Comparison of ENCODE assay signal across 14 cellular contexts in genomic region chr12:47785887-47786661, GRCh38. TPM values are rescaled to one million over a fixed set of nuclear protein-coding genes. Genes with fewer than 3 reads are reported as not detected.
DNase-seq lines count a peak whose midpoint lies in the region; ATAC-seq and TF ChIP-seq lines count a peak whose summit lies in the region.
"Had no signal": no experiment of that assay in that cellular context is flagged by ENCODE, and none has a peak within 500 bp of the region (broad histone marks: within the 10 kb centered on the region; RNA-seq: fewer than 3 reads in every experiment).

No MANE protein-coding gene starts in this region.

- no peaks in the 10 kb centered on the region for H3K9me3 Mint-ChIP-seq in activated CD4-positive, alpha-beta T cell treated with anti-CD3 and anti-CD28 coated beads, Interleukin-2, amount 10 ng/mL, durations not matched to agents 24 days and 14 days
- H3K9me3 Mint-ChIP-seq in activated naive CD8-positive, alpha-beta T cell (ENCODE audit: low read depth), result no peaks in the 10 kb centered on the region
- no peaks in the 10 kb centered on the region for H3K9me3 Mint-ChIP-seq in stimulated activated naive CD8-positive, alpha-beta T cell treated with anti-CD3 and anti-CD28 coated beads, Interleukin-15, Interleukin-2, amounts not matched to agents 100 ng/mL and 50 ng/mL, for 24 hours
- H3K9me3 Mint-ChIP-seq: CD8-positive, alpha-beta memory T cell; T-helper 2 cell treated with Interferon-gamma antibody and Interleukin-4, amounts not matched to agents 5 μg/mL and 100 μg/mL, for 36 hours had no signal

- intact Hi-C loops in activated CD4-positive, alpha-beta T cell treated with anti-CD3 and anti-CD28 coated beads, Interleukin-2, amount 10 ng/mL, durations not matched to agents 24 days and 14 days (cut with micrococcal nuclease), result no loop called here

- H3K9me3 ChIP-seq in right atrium auricular region, result no peaks in the 10 kb centered on the region

- no peaks in the 10 kb centered on the region for H3K27me3 Mint-ChIP-seq in activated CD4-positive, alpha-beta T cell treated with anti-CD3 and anti-CD28 coated beads, Interleukin-2, amount 10 ng/mL, durations not matched to agents 24 days and 14 days
- H3K27me3 Mint-ChIP-seq in activated naive CD8-positive, alpha-beta T cell, result no peaks in the 10 kb centered on the region
- no peaks in the 10 kb centered on the region for H3K27me3 Mint-ChIP-seq in stimulated activated naive CD8-positive, alpha-beta T cell treated with anti-CD3 and anti-CD28 coated beads, Interleukin-15, Interleukin-2, amounts not matched to agents 100 ng/mL and 50 ng/mL, for 24 hours
- H3K27me3 Mint-ChIP-seq: CD8-positive, alpha-beta memory T cell had no signal

- peaks cover 0 to 9% of the 10 kb centered on the region in 2 donors for H3K4me1 ChIP-seq in right atrium auricular region

- ATAC-seq in HG03280 (IDR thresholded peaks at IDR 0.05; ENCODE audit: unreplicated experiment), result no peak

- peaks cover 16% of the 10 kb centered on the region for H3K4me1 Mint-ChIP-seq in activated CD4-positive, alpha-beta T cell treated with anti-CD3 and anti-CD28 coated beads, Interleukin-2, amount 10 ng/mL, durations not matched to agents 24 days and 14 days
- peaks cover 14% of the 10 kb centered on the region for H3K4me1 Mint-ChIP-seq in activated naive CD8-positive, alpha-beta T cell (ENCODE audit: low read depth)
- H3K4me1 Mint-ChIP-seq in stimulated activated naive CD8-positive, alpha-beta T cell treated with anti-CD3 and anti-CD28 coated beads, Interleukin-15, Interleukin-2, amounts not matched to agents 100 ng/mL and 50 ng/mL, for 24 hours (ENCODE audit: low read depth), result peaks cover 43% of the 10 kb centered on the region

- peak overlapping the region; percentile 6 to 12 for H3K27ac ChIP-seq in right atrium auricular region

- peaks cover 84% of the 10 kb centered on the region for H3K36me3 ChIP-seq in right atrium auricular region

- H3K4me3 ChIP-seq in right atrium auricular region (no peak overlapping the region), foreskin fibroblast (ENCODE audit: low read depth in 1 of 2, low read length in 2 of 2) (no peak overlapping the region)

- peak overlapping the region; percentile 71 for H3K27ac Mint-ChIP-seq in activated CD4-positive, alpha-beta T cell treated with anti-CD3 and anti-CD28 coated beads, Interleukin-2, amount 10 ng/mL, durations not matched to agents 24 days and 14 days
- H3K27ac Mint-ChIP-seq in activated naive CD8-positive, alpha-beta T cell, result peak overlapping the region; percentile 79
- peak overlapping the region; percentile 87 for H3K27ac Mint-ChIP-seq in stimulated activated naive CD8-positive, alpha-beta T cell treated with anti-CD3 and anti-CD28 coated beads, Interleukin-15, Interleukin-2, amounts not matched to agents 100 ng/mL and 50 ng/mL, for 24 hours
- H3K27ac Mint-ChIP-seq: T-helper 2 cell treated with Interferon-gamma antibody and Interleukin-4, amounts not matched to agents 5 μg/mL and 100 μg/mL, for 36 hours had no signal

- H3K4me3 Mint-ChIP-seq in activated CD4-positive, alpha-beta T cell treated with anti-CD3 and anti-CD28 coated beads, Interleukin-2, amount 10 ng/mL, durations not matched to agents 24 days and 14 days, result no peak overlapping the region
- H3K4me3 Mint-ChIP-seq in activated naive CD8-positive, alpha-beta T cell, result no peak overlapping the region
- H3K4me3 Mint-ChIP-seq in stimulated activated naive CD8-positive, alpha-beta T cell treated with anti-CD3 and anti-CD28 coated beads, Interleukin-15, Interleukin-2, amounts not matched to agents 100 ng/mL and 50 ng/mL, for 24 hours, result no peak overlapping the region
- H3K4me3 Mint-ChIP-seq: CD8-positive, alpha-beta memory T cell; T-helper 2 cell treated with Interferon-gamma antibody and Interleukin-4, amounts not matched to agents 5 μg/mL and 100 μg/mL, for 36 hours had no signal

- no peaks in the 10 kb centered on the region for H3K27me3 ChIP-seq in right atrium auricular region

- peaks cover 78% of the 10 kb centered on the region for H3K36me3 Mint-ChIP-seq in activated CD4-positive, alpha-beta T cell treated with anti-CD3 and anti-CD28 coated beads, Interleukin-2, amount 10 ng/mL, durations not matched to agents 24 days and 14 days (ENCODE audit: low read depth)
- H3K36me3 Mint-ChIP-seq in activated naive CD8-positive, alpha-beta T cell, result no peaks in the 10 kb centered on the region
- H3K36me3 Mint-ChIP-seq in stimulated activated naive CD8-positive, alpha-beta T cell treated with anti-CD3 and anti-CD28 coated beads, Interleukin-15, Interleukin-2, amounts not matched to agents 100 ng/mL and 50 ng/mL, for 24 hours (ENCODE audit: low read depth), result peaks cover 72% of the 10 kb centered on the region

- TF ChIP-seq CTCF in right atrium auricular region (IDR thresholded peaks at IDR 0.05) (no peak), foreskin fibroblast (IDR thresholded peaks at IDR 0.05; ENCODE audit: low read depth, low read length) (no peak)

- DNase-seq in activated CD4-positive, alpha-beta T cell treated with anti-CD3 and anti-CD28 coated beads, Interleukin-2, amount 10 ng/mL, durations not matched to agents 24 days and 14 days, result no peak
- DNase-seq in activated CD4-positive, alpha-beta T cell treated with anti-CD3 and anti-CD28 coated beads, Interleukin-2, amount 50 U/mL, for 48 hours, result no peak
- DNase-seq in right atrium auricular region (ENCODE audit: low spot score) (no peak), foreskin fibroblast (no peak), NCI-H187 treated with DMSO at 0.1 percent for 48 hours (lab: John Stamatoyannopoulos, UW) (no peak)
- DNase-seq: CD8-positive, alpha-beta memory T cell; effector CD8-positive, alpha-beta T cell; islet precursor cell; NCI-H1694 treated with DMSO at 0.1 percent for 48 hours; NCI-H526 treated with DMSO at 0.1 percent for 48 hours had no signal

RNA-seq across cellular contexts. Expression of gene SLC48A1, which starts 13.0 kb away (rescaled TPM):
- total RNA-seq in activated CD4-positive, alpha-beta T cell treated with anti-CD3 and anti-CD28 coated beads, Interleukin-2, amount 10 ng/mL, durations not matched to agents 24 days and 14 days, result 10.7 and 12.3 TPM in 2 replicates
- total RNA-seq in right atrium auricular region, result 10 to 100 TPM; 48.9 to 52.0 TPM

RNA-seq across cellular contexts. Expression of gene RAPGEF3, which starts 27.4 kb away (rescaled TPM):
- total RNA-seq in activated CD4-positive, alpha-beta T cell treated with anti-CD3 and anti-CD28 coated beads, Interleukin-2, amount 10 ng/mL, durations not matched to agents 24 days and 14 days, result 3.6 and 4.5 TPM in 2 replicates
- total RNA-seq in right atrium auricular region, result 10 to 100 TPM; 19.8 to 26.8 TPM

RNA-seq across cellular contexts. Expression of gene HDAC7, which starts 33.6 kb away (rescaled TPM):
- 405 and 419 TPM in 2 replicates for total RNA-seq in activated CD4-positive, alpha-beta T cell treated with anti-CD3 and anti-CD28 coated beads, Interleukin-2, amount 10 ng/mL, durations not matched to agents 24 days and 14 days
- 10 to 100 TPM; 33.4 to 60.2 TPM for total RNA-seq in right atrium auricular region
